ENCODE assay signal across 12 cellular contexts in genomic region chr5:179319741-179320281, GRCh38. TPM values are rescaled to one million over a fixed set of nuclear protein-coding genes. Genes with fewer than 3 reads are reported as not detected.
DNase-seq lines count a peak whose midpoint lies in the region; ATAC-seq lines count a peak whose summit lies in the region.
"Had no signal": no experiment of that assay in that cellular context is flagged by ENCODE, and none has a peak within 500 bp of the region (broad histone marks: within the 10 kb centered on the region; RNA-seq: fewer than 3 reads in every experiment).

No MANE protein-coding gene starts in this region.

- H3K27me3 Mint-ChIP-seq in activated T-helper 2 cell treated with anti-CD3 and anti-CD28 coated beads, Interferon-gamma antibody, Interleukin-2, Interleukin-4, amounts not matched to agents 10 μg/mL and 5 μg/mL and 100 μg/mL, durations not matched to agents 14 hours and 24 hours and 36 hours (ENCODE audit: low read depth), result no peaks in the 10 kb centered on the region
- H3K27me3 Mint-ChIP-seq: activated CD8-positive, alpha-beta T cell treated with anti-CD3 and anti-CD28 coated beads for 36 hours had no signal

- WGBS in right cardiac atrium, result 30% methylated on average over 11 of the region's 11 CpGs

- H3K36me3 Mint-ChIP-seq in activated T-helper 2 cell treated with anti-CD3 and anti-CD28 coated beads, Interferon-gamma antibody, Interleukin-2, Interleukin-4, amounts not matched to agents 10 μg/mL and 5 μg/mL and 100 μg/mL, durations not matched to agents 14 hours and 24 hours and 36 hours (ENCODE audit: low read depth), result no peaks in the 10 kb centered on the region
- H3K36me3 Mint-ChIP-seq: activated naive CD4-positive, alpha-beta T cell treated with anti-CD3 and anti-CD28 coated beads, Interleukin-2, amount 50 U/mL, for 72 hours had no signal

- DNase-seq in ELR (ENCODE audit: low read depth), result peak; percentile 37
- peak; percentile 22 for DNase-seq in amniotic stem cell (lab: John Stamatoyannopoulos, UW)
- peak; percentile 54 to 76 (median 74) for DNase-seq in right cardiac atrium
- peak; percentile 54 for DNase-seq in retina
- no peak for DNase-seq in effector CD4-positive, alpha-beta T cell
- no peak for DNase-seq in activated T-helper 2 cell treated with anti-CD3 and anti-CD28 coated beads, Interferon-gamma antibody, Interleukin-2, Interleukin-4, amounts not matched to agents 10 μg/mL and 5 μg/mL and 100 μg/mL, durations not matched to agents 14 hours and 24 hours and 36 hours (ENCODE audit: low spot score)
- no peak for DNase-seq in NAMALWA (ENCODE audit: low spot score)
- DNase-seq: activated CD8-positive, alpha-beta T cell treated with anti-CD3 and anti-CD28 coated beads for 36 hours had no signal

- H3K4me3 ChIP-seq in right cardiac atrium (ENCODE audit: low read length), result no peak overlapping the region

- no peaks in the 10 kb centered on the region for H3K27me3 ChIP-seq in right cardiac atrium (ENCODE audit: control insufficient read depth, insufficient read depth)

- H3K4me3 Mint-ChIP-seq in activated T-helper 2 cell treated with anti-CD3 and anti-CD28 coated beads, Interferon-gamma antibody, Interleukin-2, Interleukin-4, amounts not matched to agents 10 μg/mL and 5 μg/mL and 100 μg/mL, durations not matched to agents 14 hours and 24 hours and 36 hours (ENCODE audit: low read depth), result no peak overlapping the region
- H3K4me3 Mint-ChIP-seq: activated CD8-positive, alpha-beta T cell treated with anti-CD3 and anti-CD28 coated beads for 36 hours; dendritic cell treated with granulocyte-macrophage colony-stimulating factor and Interleukin-4, amounts not matched to agents 40 ng/mL and 50 ng/mL, for 4 days had no signal

- no peak overlapping the region for H3K27ac Mint-ChIP-seq in activated T-helper 2 cell treated with anti-CD3 and anti-CD28 coated beads, Interferon-gamma antibody, Interleukin-2, Interleukin-4, amounts not matched to agents 10 μg/mL and 5 μg/mL and 100 μg/mL, durations not matched to agents 14 hours and 24 hours and 36 hours
- H3K27ac Mint-ChIP-seq: activated CD8-positive, alpha-beta T cell treated with anti-CD3 and anti-CD28 coated beads for 36 hours; activated naive CD4-positive, alpha-beta T cell treated with anti-CD3 and anti-CD28 coated beads, Interleukin-2, amount 50 U/mL, for 72 hours; dendritic cell treated with granulocyte-macrophage colony-stimulating factor and Interleukin-4, amounts not matched to agents 40 ng/mL and 50 ng/mL, for 4 days had no signal

- H3K27ac ChIP-seq in right cardiac atrium (ENCODE audit: low read length), result no peak overlapping the region

- intact Hi-C loops in right cardiac atrium (cut with DNase I), result no loop called here
- intact Hi-C loops in activated T-helper 2 cell treated with anti-CD3 and anti-CD28 coated beads, Interferon-gamma antibody, Interleukin-2, Interleukin-4, amounts not matched to agents 10 μg/mL and 5 μg/mL and 100 μg/mL, durations not matched to agents 14 hours and 24 hours and 36 hours (cut with micrococcal nuclease), result no loop called here

- H3K4me1 Mint-ChIP-seq in activated T-helper 2 cell treated with anti-CD3 and anti-CD28 coated beads, Interferon-gamma antibody, Interleukin-2, Interleukin-4, amounts not matched to agents 10 μg/mL and 5 μg/mL and 100 μg/mL, durations not matched to agents 14 hours and 24 hours and 36 hours (ENCODE audit: low read depth), result no peaks in the 10 kb centered on the region

- no peaks in the 10 kb centered on the region for H3K9me3 ChIP-seq in right cardiac atrium (ENCODE audit: control insufficient read depth, low read length)

- H3K9me3 Mint-ChIP-seq in activated T-helper 2 cell treated with anti-CD3 and anti-CD28 coated beads, Interferon-gamma antibody, Interleukin-2, Interleukin-4, amounts not matched to agents 10 μg/mL and 5 μg/mL and 100 μg/mL, durations not matched to agents 14 hours and 24 hours and 36 hours, result no peaks in the 10 kb centered on the region
- H3K9me3 Mint-ChIP-seq: activated CD8-positive, alpha-beta T cell treated with anti-CD3 and anti-CD28 coated beads for 36 hours; activated naive CD4-positive, alpha-beta T cell treated with anti-CD3 and anti-CD28 coated beads, Interleukin-2, amount 50 U/mL, for 72 hours; dendritic cell treated with granulocyte-macrophage colony-stimulating factor and Interleukin-4, amounts not matched to agents 40 ng/mL and 50 ng/mL, for 4 days had no signal

- H3K4me1 ChIP-seq in right cardiac atrium (ENCODE audit: control insufficient read depth, insufficient read depth, low read length), result peaks cover 2% of the 10 kb centered on the region

- ATAC-seq in right cardiac atrium (peak in 1 of 2 donors; percentile 20), GM19328 (IDR thresholded peaks at IDR 0.05; ENCODE audit: unreplicated experiment) (no peak)
- ATAC-seq: activated CD8-positive, alpha-beta T cell treated with anti-CD3 and anti-CD28 coated beads for 36 hours; activated naive CD4-positive, alpha-beta T cell treated with anti-CD3 and anti-CD28 coated beads, Interleukin-2, amount 50 U/mL, for 72 hours; Panc1 had no signal

RNA-seq across cellular contexts. Expression of gene ADAMTS2, which starts 25.4 kb away (rescaled TPM):
- 10 to 100 TPM; 11.9 to 23.2 (median 18.0) TPM for total RNA-seq in right cardiac atrium
- polyA plus RNA-seq in right cardiac atrium, result 7.0 TPM
- not detected in 2 replicates for total RNA-seq in activated T-helper 2 cell treated with anti-CD3 and anti-CD28 coated beads, Interferon-gamma antibody, Interleukin-2, Interleukin-4, amounts not matched to agents 10 μg/mL and 5 μg/mL and 100 μg/mL, durations not matched to agents 14 hours and 24 hours and 36 hours
- total RNA-seq: activated CD8-positive, alpha-beta T cell treated with anti-CD3 and anti-CD28 coated beads for 36 hours; activated naive CD4-positive, alpha-beta T cell treated with anti-CD3 and anti-CD28 coated beads, Interleukin-2, amount 50 U/mL, for 72 hours had no signal

Comparison
In these comparisons a context has a peak if more than half of its experiments do, and no peak if none do; other contexts are left out.
1. DNase-seq: peak in ELR (single experiment), amniotic stem cell (single experiment), right cardiac atrium (3 of 3) and retina (single experiment); none in effector CD4-positive, alpha-beta T cell (single experiment), activated T-helper 2 cell treated with anti-CD3 and anti-CD28 coated beads, Interferon-gamma antibody, Interleukin-2, Interleukin-4, amounts not matched to agents 10 μg/mL and 5 μg/mL and 100 μg/mL, durations not matched to agents 14 hours and 24 hours and 36 hours (single experiment) and NAMALWA (single experiment).
2. RNA of gene ADAMTS2, which starts 25.4 kb away (total RNA-seq): 11.9 to 23.2 TPM in right cardiac atrium; not detected in activated T-helper 2 cell treated with anti-CD3 and anti-CD28 coated beads, Interferon-gamma antibody, Interleukin-2, Interleukin-4, amounts not matched to agents 10 μg/mL and 5 μg/mL and 100 μg/mL, durations not matched to agents 14 hours and 24 hours and 36 hours; every median in the first group is over 10 times any median in the second.